Comparison of ENCODE assay signal across 8 cellular contexts in genomic region chr17:5419356-5419958, GRCh38. TPM values are rescaled to one million over a fixed set of nuclear protein-coding genes. Genes with fewer than 3 reads are reported as not detected.
A peak's percentile ranks its signal among the peaks of the same experiment; 100 is the strongest.
DNase-seq lines count a peak whose midpoint lies in the region; ATAC-seq and TF ChIP-seq lines count a peak whose summit lies in the region.

NUP88 (minus strand) TSS chr17:5419662; CDS start chr17:5419650, 12 bp downstream.

- POLR2A ChIA-PET in activated CD4-positive, alpha-beta memory T cell treated with anti-CD3 and anti-CD28 coated beads for 36 hours (lab: Charles Lee), result interaction anchor here (0.6 to 2.4 kb wide), 7 partner anchors 9 to 66 kb away, joined by 4 to 30 read pairs (median 7); partner anchors contain the start of genes C1QBP, DERL2 and MIS12

- no peaks in the 10 kb centered on the region for H3K9me3 ChIP-seq in right lobe of liver

- H3K4me3 Mint-ChIP-seq in activated CD4-positive, alpha-beta memory T cell treated with anti-CD3 and anti-CD28 coated beads for 36 hours, result peak within 1 kb of the TSS; percentile 99

- H3K4me3 ChIP-seq in dorsolateral prefrontal cortex, result peak within 1 kb of the TSS; percentile 59 to 99 (median 91)
- H3K4me3 ChIP-seq in right lobe of liver, result peak within 1 kb of the TSS; percentile 56 to 87 (median 74)

- TF ChIP-seq CTCF in dorsolateral prefrontal cortex (IDR thresholded peaks at IDR 0.05 in 54 of 56, conservative IDR thresholded peaks at IDR 0.05 in 2 of 56; ENCODE audit: low read depth in 1 of 56, partially characterized antibody in 56 of 56), result peak in 16 of 56 donors; percentile 4 to 62 (median 23)
- no peak for TF ChIP-seq CTCF in right lobe of liver (IDR thresholded peaks at IDR 0.05)

- DNase-seq in CD1c-positive myeloid dendritic cell (ENCODE audit: extremely low spot score) (peak; percentile 98), NCI-H82 treated with DMSO at 0.1 percent for 48 hours (lab: John Stamatoyannopoulos, UW; ENCODE audit: unreplicated experiment) (peak; percentile 99), dorsolateral prefrontal cortex (peak; percentile 94 to 98 (median 98)), right lobe of liver (peak; percentile 96 to 97 (median 96))
- peak; percentile 98 for DNase-seq in activated CD4-positive, alpha-beta memory T cell treated with anti-CD3 and anti-CD28 coated beads for 36 hours
- peak; percentile 93 to 98 for DNase-seq in stimulated activated CD4-positive, alpha-beta T cell treated with anti-CD3 and anti-CD28 coated beads, Interleukin-4, amount 100 ng/mL, for 4 hours

- no peaks in the 10 kb centered on the region for H3K9me3 Mint-ChIP-seq in activated CD4-positive, alpha-beta memory T cell treated with anti-CD3 and anti-CD28 coated beads for 36 hours

- peaks cover 50% of the 10 kb centered on the region for H3K4me1 Mint-ChIP-seq in activated CD4-positive, alpha-beta memory T cell treated with anti-CD3 and anti-CD28 coated beads for 36 hours (ENCODE audit: low read depth)

- CTCF ChIA-PET in activated CD4-positive, alpha-beta memory T cell treated with anti-CD3 and anti-CD28 coated beads for 36 hours (lab: Charles Lee), result interaction anchor here (0.9 to 2.1 kb wide), 2 partner anchors 19 to 21 kb away, joined by 5 to 26 read pairs; partner anchors contain the start of gene C1QBP

- H3K36me3 ChIP-seq in right lobe of liver, result peaks cover 0 to 42% (median 13%) of the 10 kb centered on the region in 4 donors

- intact Hi-C loops in activated CD4-positive, alpha-beta memory T cell treated with anti-CD3 and anti-CD28 coated beads for 36 hours (cut with micrococcal nuclease), result loop anchor here (1.0 to 5.0 kb wide), 6 partner anchors 20 to 472 kb away; partner anchors contain the start of genes C1QBP, DERL2, DHX33 and MIS12
- intact Hi-C loops in dorsolateral prefrontal cortex (cut with DNase I) (loop anchor here in 1 of 2 donors (5.0 to 10.0 kb wide), 2 partner anchors 48 to 135 kb away; partner anchors contain the start of genes DHX33 and RABEP1), right lobe of liver (cut with DNase I) (no loop called here)

- TF ChIP-seq POLR2A in right lobe of liver (IDR thresholded peaks at IDR 0.05), result peak; percentile 89

- peak within 1 kb of the TSS; percentile 98 for H3K27ac Mint-ChIP-seq in activated CD4-positive, alpha-beta memory T cell treated with anti-CD3 and anti-CD28 coated beads for 36 hours

- H3K27me3 Mint-ChIP-seq in activated CD4-positive, alpha-beta memory T cell treated with anti-CD3 and anti-CD28 coated beads for 36 hours, result no peaks in the 10 kb centered on the region

- peaks cover 37% of the 10 kb centered on the region for H3K36me3 Mint-ChIP-seq in activated CD4-positive, alpha-beta memory T cell treated with anti-CD3 and anti-CD28 coated beads for 36 hours

- ATAC-seq in GM19438 (IDR thresholded peaks at IDR 0.05; ENCODE audit: low read depth, unreplicated experiment) (peak; percentile 85), HG03575 (IDR thresholded peaks at IDR 0.05; ENCODE audit: extremely low read depth, insufficient number of reproducible peaks, low FRiP score, unreplicated experiment) (peak; percentile 61), right lobe of liver (peak; percentile 93 to 98 (median 94))

- H3K27ac ChIP-seq in dorsolateral prefrontal cortex (peak within 1 kb of the TSS; percentile 44 to 94 (median 86)), right lobe of liver (peak within 1 kb of the TSS; percentile 80 to 95 (median 84))

- 0% methylated on average over 26 of the region's 49 CpGs for WGBS in right lobe of liver (ENCODE audit: insufficient coverage, low coverage, low lambda C conversion rate, missing lambda C conversion rate)

- peaks cover 0 to 43% (median 11%) of the 10 kb centered on the region in 4 donors for H3K4me1 ChIP-seq in right lobe of liver

- H3K27me3 ChIP-seq in dorsolateral prefrontal cortex (no peaks in the 10 kb centered on the region), right lobe of liver (no peaks in the 10 kb centered on the region)

RNA-seq across cellular contexts. Expression of gene NUP88, which starts in this region (rescaled TPM):
- total RNA-seq in activated CD4-positive, alpha-beta memory T cell treated with anti-CD3 and anti-CD28 coated beads for 36 hours, result 100 to 1,000 TPM; 110 to 113 TPM
- total RNA-seq in dorsolateral prefrontal cortex (10 to 100 TPM; 34.5 to 69.6 (median 50.1) TPM), right lobe of liver (10 to 100 TPM; 27.7 to 76.1 (median 52.3) TPM)

Comparison
In these comparisons a context has a peak if more than half of its experiments do, and no peak if none do; other contexts are left out.
1. Peak in every context shown above with its lines: DNase-seq, ATAC-seq, H3K4me3 ChIP-seq and H3K27ac ChIP-seq.